In the genomic region with DNA sequence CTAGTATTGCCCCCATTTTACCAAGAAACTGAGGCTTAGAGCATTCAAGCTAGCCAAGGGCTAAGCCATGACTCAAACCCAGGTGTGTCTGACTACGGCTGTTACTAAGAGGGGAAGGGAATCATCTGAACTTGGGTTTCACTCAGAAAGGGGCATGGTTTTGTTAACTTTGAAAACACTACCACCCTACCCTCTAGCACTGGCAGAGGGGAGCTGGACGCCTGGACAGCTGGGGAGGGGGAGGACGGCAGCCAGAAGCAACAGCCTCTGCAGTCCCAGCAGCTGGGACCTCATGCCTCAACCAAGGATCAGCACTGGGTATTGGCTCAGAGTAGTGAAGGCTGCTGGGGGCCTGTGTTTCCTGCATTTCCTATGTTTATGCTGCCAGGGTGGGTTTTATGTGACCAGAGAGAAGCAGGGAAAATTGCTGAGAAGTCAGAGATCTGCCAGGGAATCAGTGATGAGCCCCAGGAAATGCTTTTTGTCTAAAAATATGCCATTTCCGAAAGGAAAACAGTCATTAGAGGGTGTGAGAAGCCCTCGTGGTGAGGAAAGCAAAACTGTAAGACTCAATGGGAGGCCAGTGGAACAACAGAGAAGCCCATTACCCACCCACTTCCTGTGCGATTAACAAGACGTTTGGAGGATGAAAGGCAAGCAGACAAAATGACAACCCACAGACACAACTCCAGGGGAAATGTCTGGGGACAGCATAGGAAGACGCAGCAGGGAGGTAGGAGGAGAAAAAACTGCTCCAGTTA, we compare ENCODE assay signal across 8 cellular contexts. TPM values are rescaled to one million over a fixed set of nuclear protein-coding genes. Genes with fewer than 3 reads are reported as not detected.
A peak's percentile ranks its signal among the peaks of the same experiment; 100 is the strongest.
DNase-seq lines count a peak whose midpoint lies in the region; ATAC-seq, FAIRE-seq and TF ChIP-seq lines count a peak whose summit lies in the region.

No MANE protein-coding gene starts in this region.

- H3K4me3 ChIP-seq in KMS-11 (IDR thresholded peaks at IDR 0.05; ENCODE audit: insufficient read depth, low read depth, low read length) (no peak overlapping the region), small intestine (ENCODE audit: low read depth in 1 of 2, low read length in 2 of 2) (no peak overlapping the region)

- peak overlapping the region; percentile 88 for H3K4me2 ChIP-seq in KMS-11

- intact Hi-C loops in activated T-helper 1 cell treated with anti-CD3 and anti-CD28 coated beads, Interleukin-12 subunit alpha, Interleukin-12 subunit beta, Interleukin-2, Interleukin-4 antibody, amounts not matched to agents 30 ng/mL and 10 ng/mL and 1 ng/mL, durations not matched to agents 14 hours and 24 hours and 36 hours (cut with micrococcal nuclease), result loop anchor here (1.0 to 5.0 kb wide), 4 partner anchors 11 to 141 kb away; no protein-coding TSS in a partner anchor

- H3K9ac ChIP-seq in KMS-11, result peak overlapping the region; percentile 51

- peak overlapping the region; percentile 95 for H3K27ac Mint-ChIP-seq in activated T-helper 1 cell treated with anti-CD3 and anti-CD28 coated beads, Interleukin-12 subunit alpha, Interleukin-12 subunit beta, Interleukin-2, Interleukin-4 antibody, amounts not matched to agents 30 ng/mL and 10 ng/mL and 1 ng/mL, durations not matched to agents 14 hours and 24 hours and 36 hours
- H3K27ac Mint-ChIP-seq in mesothelial cell of epicardium, result peak overlapping the region; percentile 74

- no peak for FAIRE-seq in small intestine (lab: Jason Lieb, UNC)

- peak; percentile 72 for DNase-seq in COR-L47 (lab: John Stamatoyannopoulos, UW)
- peak; percentile 53 for DNase-seq in activated T-helper 1 cell treated with anti-CD3 and anti-CD28 coated beads, Interleukin-12 subunit alpha, Interleukin-12 subunit beta, Interleukin-2, Interleukin-4 antibody, amounts not matched to agents 30 ng/mL and 10 ng/mL and 1 ng/mL, durations not matched to agents 14 hours and 24 hours and 36 hours (ENCODE audit: low spot score)
- DNase-seq in mesothelial cell of epicardium (ENCODE audit: low spot score in 2 of 2, unreplicated experiment in 2 of 2), result no peak
- DNase-seq in foreskin melanocyte, result no peak
- no peak for DNase-seq in small intestine

- H4K20me1 ChIP-seq in KMS-11 (ENCODE audit: insufficient read depth), result no peaks in the 10 kb centered on the region

- peaks cover 11% of the 10 kb centered on the region for H3K36me3 Mint-ChIP-seq in activated T-helper 1 cell treated with anti-CD3 and anti-CD28 coated beads, Interleukin-12 subunit alpha, Interleukin-12 subunit beta, Interleukin-2, Interleukin-4 antibody, amounts not matched to agents 30 ng/mL and 10 ng/mL and 1 ng/mL, durations not matched to agents 14 hours and 24 hours and 36 hours (ENCODE audit: low read depth)
- H3K36me3 Mint-ChIP-seq in mesothelial cell of epicardium, result no peaks in the 10 kb centered on the region

- peaks cover 82% of the 10 kb centered on the region for H3K4me1 ChIP-seq in KMS-11 (ENCODE audit: low read depth, poor library complexity, severe bottlenecking)
- peaks cover 2 to 22% of the 10 kb centered on the region in 2 donors for H3K4me1 ChIP-seq in small intestine (ENCODE audit: control insufficient read depth in 2 of 2, insufficient read depth in 1 of 2, low read depth in 1 of 2, low read length in 1 of 2)

- H3K9me3 ChIP-seq in small intestine (ENCODE audit: control insufficient read depth, low read depth), result no peaks in the 10 kb centered on the region

- no peak for TF ChIP-seq POLR2A in GM18505 (IDR thresholded peaks at IDR 0.05; ENCODE audit: borderline replicate concordance, extremely low read depth, insufficient read depth, insufficient read length)

- H3K4me3 Mint-ChIP-seq in activated T-helper 1 cell treated with anti-CD3 and anti-CD28 coated beads, Interleukin-12 subunit alpha, Interleukin-12 subunit beta, Interleukin-2, Interleukin-4 antibody, amounts not matched to agents 30 ng/mL and 10 ng/mL and 1 ng/mL, durations not matched to agents 14 hours and 24 hours and 36 hours, result peak overlapping the region; percentile 47
- H3K4me3 Mint-ChIP-seq in mesothelial cell of epicardium, result no peak overlapping the region

- no peaks in the 10 kb centered on the region for H3K27me3 ChIP-seq in KMS-11 (ENCODE audit: insufficient read depth, low read depth)
- no peaks in the 10 kb centered on the region for H3K27me3 ChIP-seq in small intestine (ENCODE audit: control insufficient read depth in 2 of 2, insufficient read depth in 2 of 2, low read length in 2 of 2)

- H3K36me3 ChIP-seq in KMS-11 (ENCODE audit: insufficient read depth), result no peaks in the 10 kb centered on the region
- no peaks in the 10 kb centered on the region for H3K36me3 ChIP-seq in small intestine (ENCODE audit: control insufficient read depth in 2 of 2, insufficient read depth in 2 of 2, low read length in 2 of 2)

- no peaks in the 10 kb centered on the region for H3K79me2 ChIP-seq in KMS-11 (ENCODE audit: insufficient read depth, low read depth)

- no peaks in the 10 kb centered on the region for H3K27me3 Mint-ChIP-seq in activated T-helper 1 cell treated with anti-CD3 and anti-CD28 coated beads, Interleukin-12 subunit alpha, Interleukin-12 subunit beta, Interleukin-2, Interleukin-4 antibody, amounts not matched to agents 30 ng/mL and 10 ng/mL and 1 ng/mL, durations not matched to agents 14 hours and 24 hours and 36 hours (ENCODE audit: insufficient read depth)
- H3K27me3 Mint-ChIP-seq in mesothelial cell of epicardium (ENCODE audit: low read depth), result no peaks in the 10 kb centered on the region

- H3K4me1 Mint-ChIP-seq in activated T-helper 1 cell treated with anti-CD3 and anti-CD28 coated beads, Interleukin-12 subunit alpha, Interleukin-12 subunit beta, Interleukin-2, Interleukin-4 antibody, amounts not matched to agents 30 ng/mL and 10 ng/mL and 1 ng/mL, durations not matched to agents 14 hours and 24 hours and 36 hours (ENCODE audit: low read depth), result peaks cover 75% of the 10 kb centered on the region
- H3K4me1 Mint-ChIP-seq in mesothelial cell of epicardium, result peaks cover 39% of the 10 kb centered on the region

- H3K27ac ChIP-seq in KMS-11 (peak overlapping the region; percentile 86), small intestine (ENCODE audit: low read depth in 1 of 2, low read length in 1 of 2) (peak overlapping the region in 1 of 2 donors; percentile 66)

- no peak for TF ChIP-seq CTCF in KMS-11 (conservative IDR thresholded peaks at IDR 0.05; ENCODE audit: low read depth, low read length)
- no peak for TF ChIP-seq CTCF in mesothelial cell of epicardium (IDR thresholded peaks at IDR 0.05; ENCODE audit: unreplicated experiment)

- WGBS in small intestine, 3 donors, result 50 to 81% (median 64%) methylated on average over 8 of the region's 8 CpGs

- peak overlapping the region; percentile 87 for H2AFZ ChIP-seq in KMS-11 (ENCODE audit: low read depth)

- ATAC-seq in GM18505 (IDR thresholded peaks at IDR 0.05; ENCODE audit: unreplicated experiment), result no peak
- ATAC-seq in GM21576 (IDR thresholded peaks at IDR 0.05; ENCODE audit: unreplicated experiment), result no peak

- H3K9me3 Mint-ChIP-seq in activated T-helper 1 cell treated with anti-CD3 and anti-CD28 coated beads, Interleukin-12 subunit alpha, Interleukin-12 subunit beta, Interleukin-2, Interleukin-4 antibody, amounts not matched to agents 30 ng/mL and 10 ng/mL and 1 ng/mL, durations not matched to agents 14 hours and 24 hours and 36 hours, result no peaks in the 10 kb centered on the region
- no peaks in the 10 kb centered on the region for H3K9me3 Mint-ChIP-seq in mesothelial cell of epicardium

RNA-seq across cellular contexts. Expression of a gene that starts 41.2 kb away (rescaled TPM):
- 0.62 and 0.69 TPM in 2 replicates for total RNA-seq in activated T-helper 1 cell treated with anti-CD3 and anti-CD28 coated beads, Interleukin-12 subunit alpha, Interleukin-12 subunit beta, Interleukin-2, Interleukin-4 antibody, amounts not matched to agents 30 ng/mL and 10 ng/mL and 1 ng/mL, durations not matched to agents 14 hours and 24 hours and 36 hours
- not detected in 3 replicates for total RNA-seq in mesothelial cell of epicardium
- polyA plus RNA-seq in small intestine, result 1 to 10 TPM in 2 of 3 donors, under 1 TPM in 1; 0.98 to 2.0 (median 1.4) TPM

Comparison
In these comparisons a context has a peak if more than half of its experiments do, and no peak if none do; other contexts are left out.
1. DNase-seq: peak in COR-L47 (single experiment) and activated T-helper 1 cell treated with anti-CD3 and anti-CD28 coated beads, Interleukin-12 subunit alpha, Interleukin-12 subunit beta, Interleukin-2, Interleukin-4 antibody, amounts not matched to agents 30 ng/mL and 10 ng/mL and 1 ng/mL, durations not matched to agents 14 hours and 24 hours and 36 hours (single experiment); none in mesothelial cell of epicardium (0 of 2), foreskin melanocyte (single experiment) and small intestine (single experiment).